ENCODE assay signal across 19 cellular contexts in genomic region chr3:138509586-138509985, GRCh38.
DNase-seq lines count a peak whose midpoint lies in the region; ATAC-seq and TF ChIP-seq lines count a peak whose summit lies in the region.
"Had no signal": no experiment of that assay in that cellular context is flagged by ENCODE, and none has a peak within 500 bp of the region (broad histone marks: within the 10 kb centered on the region; RNA-seq: fewer than 3 reads in every experiment).

No MANE protein-coding gene starts in this region.

- DNase-seq in EL, result peak; percentile 6
- peak; percentile 36 for DNase-seq in LHCN-M2 (ENCODE audit: low read depth)
- DNase-seq in WTC11 (ENCODE audit: low spot score), result no peak
- peak; percentile 12 for DNase-seq in fibroblast of the aortic adventitia (ENCODE audit: low read depth)
- no peak for DNase-seq in stimulated activated effector memory CD8-positive, alpha-beta T cell treated with anti-CD3 and anti-CD28 coated beads, Interleukin-12 subunit alpha, Interleukin-12 subunit beta, amount 100 ng/mL, for 72 hours (ENCODE audit: low spot score in 2 of 2)
- DNase-seq in NCI-H2227 (lab: John Stamatoyannopoulos, UW; ENCODE audit: unreplicated experiment), result no peak
- no peak for DNase-seq in globus pallidus (ENCODE audit: low spot score)
- DNase-seq: 8988T, COR-L47, HFFc6, MG63, NCI-H1092, NCI-H1436 treated with DMSO at 0.1 percent for 48 hours, NCI-H2029, NCI-H2171, NCI-H446 treated with DMSO at 0.1 percent for 48 hours, NCI-H69 had no signal

- H3K4me3 ChIP-seq in fibroblast of the aortic adventitia (ENCODE audit: low read depth, low read length), result no peak overlapping the region
- H3K4me3 ChIP-seq: MG63 had no signal

- POLR2A ChIA-PET in WTC11 (lab: Charles Lee), result no interaction called here

- H3K27ac Mint-ChIP-seq in WTC11, result peak overlapping the region; percentile 10; the same call in 1 of the 2 replicates
- no peak overlapping the region for H3K27ac Mint-ChIP-seq in stimulated activated effector memory CD8-positive, alpha-beta T cell treated with anti-CD3 and anti-CD28 coated beads, Interleukin-12 subunit alpha, Interleukin-12 subunit beta, amount 100 ng/mL, for 72 hours
- H3K27ac Mint-ChIP-seq: B cell, HFFc6 had no signal

- no peaks in the 10 kb centered on the region for H3K27me3 Mint-ChIP-seq in WTC11 (ENCODE audit: low read depth)
- H3K27me3 Mint-ChIP-seq: B cell had no signal

- peaks cover 10% of the 10 kb centered on the region for H3K4me1 Mint-ChIP-seq in WTC11
- H3K4me1 Mint-ChIP-seq in stimulated activated effector memory CD8-positive, alpha-beta T cell treated with anti-CD3 and anti-CD28 coated beads, Interleukin-12 subunit alpha, Interleukin-12 subunit beta, amount 100 ng/mL, for 72 hours, result peaks cover 6% of the 10 kb centered on the region
- H3K4me1 Mint-ChIP-seq: B cell had no signal

- no peak overlapping the region for H3K4me3 Mint-ChIP-seq in WTC11
- no peak overlapping the region for H3K4me3 Mint-ChIP-seq in stimulated activated effector memory CD8-positive, alpha-beta T cell treated with anti-CD3 and anti-CD28 coated beads, Interleukin-12 subunit alpha, Interleukin-12 subunit beta, amount 100 ng/mL, for 72 hours
- H3K4me3 Mint-ChIP-seq: B cell, HFFc6 had no signal

- CTCF ChIA-PET in WTC11 (lab: Charles Lee), result no interaction called here

- H3K9me3 Mint-ChIP-seq in WTC11, result no peaks in the 10 kb centered on the region
- no peaks in the 10 kb centered on the region for H3K9me3 Mint-ChIP-seq in stimulated activated effector memory CD8-positive, alpha-beta T cell treated with anti-CD3 and anti-CD28 coated beads, Interleukin-12 subunit alpha, Interleukin-12 subunit beta, amount 100 ng/mL, for 72 hours
- H3K9me3 Mint-ChIP-seq: HFFc6 had no signal

- ATAC-seq in WTC11 (no peak), HG02798 (IDR thresholded peaks at IDR 0.05; ENCODE audit: poor library complexity, unreplicated experiment) (no peak)
- ATAC-seq in stimulated activated effector memory CD8-positive, alpha-beta T cell treated with anti-CD3 and anti-CD28 coated beads, Interleukin-12 subunit alpha, Interleukin-12 subunit beta, amount 100 ng/mL, for 72 hours, result no peak

- TF ChIP-seq CTCF in WTC11 (IDR thresholded peaks at IDR 0.05) (no peak), fibroblast of the aortic adventitia (IDR thresholded peaks at IDR 0.05; ENCODE audit: insufficient read depth, low read length) (no peak)

- H3K36me3 Mint-ChIP-seq in WTC11, result 0 out of 2 replicates have a peak, but pooled peaks cover 2% of the 10 kb centered on the region
- H3K36me3 Mint-ChIP-seq in stimulated activated effector memory CD8-positive, alpha-beta T cell treated with anti-CD3 and anti-CD28 coated beads, Interleukin-12 subunit alpha, Interleukin-12 subunit beta, amount 100 ng/mL, for 72 hours, result peaks cover 6% of the 10 kb centered on the region

TF ChIP-seq in WTC11, 78 proteins besides CTCF, POLR2A, EP300 and RAD21:
- TF ChIP-seq PRRX2 (CRISPR knock-in tag; IDR thresholded peaks at IDR 0.05) (no peak), HMGXB4 (CRISPR knock-in tag; IDR thresholded peaks at IDR 0.05) (no peak)

Comparison
In these comparisons a context has a peak if more than half of its experiments do, and no peak if none do; other contexts are left out.
1. DNase-seq: peak in EL (single experiment), LHCN-M2 (single experiment) and fibroblast of the aortic adventitia (single experiment); none in WTC11 (single experiment), stimulated activated effector memory CD8-positive, alpha-beta T cell treated with anti-CD3 and anti-CD28 coated beads, Interleukin-12 subunit alpha, Interleukin-12 subunit beta, amount 100 ng/mL, for 72 hours (0 of 2), NCI-H2227 (single experiment) and globus pallidus (single experiment).